34 cellular contexts compared by ENCODE assay signal in the genomic region with DNA sequence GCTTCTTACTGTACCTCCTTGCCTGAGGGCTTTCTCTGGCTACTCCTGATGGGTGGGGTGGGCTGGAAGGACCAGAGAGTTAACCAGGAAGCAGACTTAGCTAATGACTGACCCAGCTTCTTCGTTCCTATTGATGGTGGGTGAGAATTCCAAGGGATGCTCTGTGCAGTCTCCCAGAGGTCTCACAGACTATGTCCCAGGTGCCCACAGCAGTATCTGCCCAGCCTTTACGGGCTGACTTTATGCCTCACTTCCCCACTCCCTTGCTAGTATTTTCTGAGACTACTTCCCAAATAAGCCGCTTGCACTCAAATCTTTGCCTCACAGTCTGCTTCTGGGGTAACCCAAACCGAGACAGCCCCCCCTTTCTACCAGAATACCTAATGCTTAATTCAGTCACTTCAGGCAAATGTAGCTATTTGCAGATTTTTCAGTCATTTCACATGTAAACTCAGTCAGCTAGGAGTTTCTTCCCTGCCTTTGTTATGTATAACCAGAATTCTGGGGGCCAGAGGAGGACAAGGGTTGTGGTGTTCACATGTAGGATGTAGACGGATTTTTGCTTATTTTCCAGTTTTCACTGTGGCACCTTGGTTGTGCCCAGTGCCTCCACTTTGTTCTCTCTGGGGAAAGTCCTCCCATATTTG. TPM values are rescaled to one million over a fixed set of nuclear protein-coding genes. Genes with fewer than 3 reads are reported as not detected.
"Had no signal": no experiment of that assay in that cellular context is flagged by ENCODE, and none has a peak within 500 bp of the region (broad histone marks: within the 10 kb centered on the region; RNA-seq: fewer than 3 reads in every experiment).

No MANE protein-coding gene starts in this region.

- H3K4me3 Mint-ChIP-seq: activated CD4-positive, alpha-beta memory T cell treated with anti-CD3 and anti-CD28 coated beads, Interleukin-2, amount 10 ng/mL, durations not matched to agents 7 days and 5 days; activated CD8-positive, alpha-beta memory T cell treated with anti-CD3 and anti-CD28 coated beads, Interleukin-2, amount 10 ng/mL, durations not matched to agents 7 days and 5 days; activated naive CD4-positive, alpha-beta T cell treated with anti-CD3 and anti-CD28 coated beads, Interleukin-2, amount 10 ng/mL, durations not matched to agents 7 days and 5 days; activated naive CD8-positive, alpha-beta T cell; activated naive CD8-positive, alpha-beta T cell treated with anti-CD3 and anti-CD28 coated beads, Interleukin-2, amount 50 U/mL, for 24 hours had no signal

- H3K27ac Mint-ChIP-seq: activated CD4-positive, alpha-beta memory T cell treated with anti-CD3 and anti-CD28 coated beads, Interleukin-2, amount 10 ng/mL, durations not matched to agents 7 days and 5 days; activated CD8-positive, alpha-beta memory T cell treated with anti-CD3 and anti-CD28 coated beads, Interleukin-2, amount 10 ng/mL, durations not matched to agents 7 days and 5 days; activated naive CD4-positive, alpha-beta T cell treated with anti-CD3 and anti-CD28 coated beads, Interleukin-2, amount 10 ng/mL, durations not matched to agents 7 days and 5 days; activated naive CD8-positive, alpha-beta T cell; activated naive CD8-positive, alpha-beta T cell treated with anti-CD3 and anti-CD28 coated beads, Interleukin-2, amount 50 U/mL, for 24 hours had no signal

- H3K36me3 Mint-ChIP-seq: activated CD8-positive, alpha-beta memory T cell treated with anti-CD3 and anti-CD28 coated beads, Interleukin-2, amount 10 ng/mL, durations not matched to agents 7 days and 5 days; activated naive CD4-positive, alpha-beta T cell treated with anti-CD3 and anti-CD28 coated beads, Interleukin-2, amount 10 ng/mL, durations not matched to agents 7 days and 5 days; activated naive CD8-positive, alpha-beta T cell had no signal

- H3K36me3 ChIP-seq: brain microvascular endothelial cell had no signal

- H3K9me3 Mint-ChIP-seq: activated CD4-positive, alpha-beta memory T cell treated with anti-CD3 and anti-CD28 coated beads, Interleukin-2, amount 10 ng/mL, durations not matched to agents 7 days and 5 days; activated naive CD4-positive, alpha-beta T cell treated with anti-CD3 and anti-CD28 coated beads, Interleukin-2, amount 10 ng/mL, durations not matched to agents 7 days and 5 days; activated naive CD8-positive, alpha-beta T cell treated with anti-CD3 and anti-CD28 coated beads, Interleukin-2, amount 50 U/mL, for 24 hours had no signal

- H3K27ac ChIP-seq: brain microvascular endothelial cell, VCaP had no signal

- H3K4me1 Mint-ChIP-seq: activated CD4-positive, alpha-beta memory T cell treated with anti-CD3 and anti-CD28 coated beads, Interleukin-2, amount 10 ng/mL, durations not matched to agents 7 days and 5 days; activated naive CD4-positive, alpha-beta T cell treated with anti-CD3 and anti-CD28 coated beads, Interleukin-2, amount 10 ng/mL, durations not matched to agents 7 days and 5 days had no signal

- DNase-seq: activated CD4-positive, alpha-beta memory T cell treated with anti-CD3 and anti-CD28 coated beads, Interleukin-2, amount 10 ng/mL, durations not matched to agents 7 days and 5 days; activated CD4-positive, alpha-beta T cell treated with anti-CD3 and anti-CD28 coated beads for 1 hour; activated CD4-positive, alpha-beta T cell treated with anti-CD3 and anti-CD28 coated beads for 48 hours; activated CD4-positive, CD25-positive, alpha-beta regulatory T cell; activated CD8-positive, alpha-beta memory T cell treated with anti-CD3 and anti-CD28 coated beads for 24 hours; activated CD8-positive, alpha-beta memory T cell treated with anti-CD3 and anti-CD28 coated beads, Interleukin-2, amount 10 ng/mL, durations not matched to agents 7 days and 5 days; activated CD8-positive, alpha-beta memory T cell treated with anti-CD3 and anti-CD28 coated beads, Interleukin-2, amount 50 U/mL, for 48 hours; activated effector memory CD4-positive, alpha-beta T cell treated with Interleukin-2 at 50 U/mL for 16 hours; activated naive CD4-positive, alpha-beta T cell treated with anti-CD3 and anti-CD28 coated beads, Interleukin-2, amount 10 ng/mL, durations not matched to agents 7 days and 5 days; activated naive CD8-positive, alpha-beta T cell treated with anti-CD3 and anti-CD28 coated beads, Interleukin-2, amount 50 U/mL, for 24 hours; activated T-cell treated with anti-CD3 and anti-CD28 coated beads, Interleukin-2, amount 50 U/mL, for 48 hours; aorta; brain microvascular endothelial cell; central memory CD4-positive, alpha-beta T cell; MM.1S; MV-4-11; NCI-H1092; NCI-H1436 treated with DMSO at 0.1 percent for 48 hours; NCI-H1694 treated with DMSO at 0.1 percent for 48 hours; NCI-H2029; NCI-H345; NCI-H524 treated with DMSO at 0.1 percent for 48 hours; NCI-H748 treated with DMSO at 0.1 percent for 48 hours; NK-92 treated with Interleukin-12 subunit alpha and Interleukin-12 subunit beta, amount 100 ng/mL, for 24 hours; OCI-M1; Right ventricle myocardium superior; SW 1271; T-helper 1 cell; T-helper 2 cell; T-helper 9 cell had no signal

- ATAC-seq: activated CD8-positive, alpha-beta memory T cell treated with anti-CD3 and anti-CD28 coated beads, Interleukin-2, amount 10 ng/mL, durations not matched to agents 7 days and 5 days; activated naive CD8-positive, alpha-beta T cell treated with anti-CD3 and anti-CD28 coated beads, Interleukin-2, amount 50 U/mL, for 24 hours had no signal

RNA-seq across cellular contexts. Expression of gene PROKR2, which starts 51.3 kb away (rescaled TPM):
- total RNA-seq: activated CD4-positive, alpha-beta memory T cell treated with anti-CD3 and anti-CD28 coated beads, Interleukin-2, amount 10 ng/mL, durations not matched to agents 7 days and 5 days; activated CD8-positive, alpha-beta memory T cell treated with anti-CD3 and anti-CD28 coated beads, Interleukin-2, amount 10 ng/mL, durations not matched to agents 7 days and 5 days; aorta; LHCN-M2; NCI-H460; Right ventricle myocardium superior had no signal
